In the genomic region with DNA sequence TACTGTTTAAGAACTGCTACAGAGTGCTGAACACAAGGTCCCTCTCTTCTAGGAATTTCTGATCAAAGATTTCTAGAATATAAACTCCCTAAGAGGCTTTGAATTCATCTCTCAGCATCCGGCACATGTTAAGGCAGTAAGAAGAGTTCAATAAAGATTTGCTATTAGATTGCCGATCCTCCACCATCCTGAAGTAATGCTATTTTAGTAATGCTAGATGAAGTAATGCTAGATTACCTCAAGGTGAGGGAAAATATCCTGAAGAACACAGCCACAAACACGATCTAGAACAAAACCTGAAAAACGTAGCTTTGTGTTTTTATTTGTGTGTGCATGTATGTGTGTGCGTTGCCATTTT, we compare ENCODE assay signal across 8 cellular contexts. TPM values are rescaled to one million over a fixed set of nuclear protein-coding genes. Genes with fewer than 3 reads are reported as not detected.
DNase-seq lines count a peak whose midpoint lies in the region; ATAC-seq, FAIRE-seq and TF ChIP-seq lines count a peak whose summit lies in the region.

No MANE protein-coding gene starts in this region.

- intact Hi-C loops in sigmoid colon (cut with DNase I), result loop anchor here (5.0 kb wide), 4 partner anchors 44 to 336 kb away; a partner anchor contains a TSS

- WGBS in sigmoid colon, 2 donors, result 2 to 4% methylated on average over 5 of the region's 5 CpGs

- H3K4me1 ChIP-seq in sigmoid colon, result peaks cover 0 to 61% (median 52%) of the 10 kb centered on the region in 4 donors

- DNase-seq in GM12891 (ENCODE audit: insufficient read length, low spot score) (no peak), fibroblast of the aortic adventitia (ENCODE audit: low read depth) (no peak), sigmoid colon (no peak), SIG-M5 (lab: John Stamatoyannopoulos, UW) (no peak), epidermal melanocyte (ENCODE audit: insufficient read length, low spot score) (no peak)

- peak overlapping the region; percentile 94 for H3K4me3 ChIP-seq in fibroblast of the aortic adventitia (ENCODE audit: low read depth, low read length)
- H3K4me3 ChIP-seq in sigmoid colon, result peak overlapping the region; percentile 72 to 99 (median 81)

- no peak for TF ChIP-seq POLR2A in GM12891 (IDR thresholded peaks at IDR 0.05; ENCODE audit: low read depth, low read length)
- TF ChIP-seq POLR2A in sigmoid colon (IDR thresholded peaks at IDR 0.05), result no peak

- FAIRE-seq in GM12891 (lab: Jason Lieb, UNC), result peak; percentile 33

- peaks cover 7 to 27% (median 13%) of the 10 kb centered on the region in 4 donors for H3K36me3 ChIP-seq in sigmoid colon

- H3K27me3 ChIP-seq in sigmoid colon, result no peaks in the 10 kb centered on the region

- peak overlapping the region; percentile 88 to 94 (median 90) for H3K27ac ChIP-seq in sigmoid colon

- no peaks in the 10 kb centered on the region for H3K9me3 ChIP-seq in sigmoid colon

- TF ChIP-seq EP300 in sigmoid colon (IDR thresholded peaks at IDR 0.05), result no peak

- peak; percentile 0; the same call in 2 of the 3 replicates for ATAC-seq in SK-N-SH treated with all-trans-retinoic acid at 6 μM for 48 hours
- ATAC-seq in GM21786 (IDR thresholded peaks at IDR 0.05; ENCODE audit: unreplicated experiment), result no peak
- no peak for ATAC-seq in GM18520 (IDR thresholded peaks at IDR 0.05; ENCODE audit: unreplicated experiment)

- TF ChIP-seq CTCF in fibroblast of the aortic adventitia (IDR thresholded peaks at IDR 0.05; ENCODE audit: insufficient read depth, low read length) (no peak), sigmoid colon (IDR thresholded peaks at IDR 0.05) (no peak)

TF ChIP-seq in GM12891, 5 proteins besides CTCF, POLR2A, EP300 and RAD21:
- TF ChIP-seq POLR2AphosphoS5 (IDR thresholded peaks at IDR 0.05; ENCODE audit: low read depth, low read length) (peak; percentile 4; the same call in 1 of the 2 replicates), SPI1 (IDR thresholded peaks at IDR 0.05; ENCODE audit: low read depth, low read length) (no peak)

TF ChIP-seq in SK-N-SH treated with all-trans-retinoic acid at 6 μM for 48 hours, 23 proteins besides CTCF, POLR2A, EP300 and RAD21 (continues in another document):
- no peak for TF ChIP-seq ISL1 (CRISPR knock-in tag; IDR thresholded peaks at IDR 0.05)
- TF ChIP-seq ZNF70 (CRISPR knock-in tag; IDR thresholded peaks at IDR 0.05), result no peak
- no peak for TF ChIP-seq ARNTL (CRISPR knock-in tag; IDR thresholded peaks at IDR 0.05; ENCODE audit: borderline replicate concordance, low read depth)
- TF ChIP-seq ESRRG (CRISPR knock-in tag; IDR thresholded peaks at IDR 0.05), result no peak
- TF ChIP-seq, protein P1, sequence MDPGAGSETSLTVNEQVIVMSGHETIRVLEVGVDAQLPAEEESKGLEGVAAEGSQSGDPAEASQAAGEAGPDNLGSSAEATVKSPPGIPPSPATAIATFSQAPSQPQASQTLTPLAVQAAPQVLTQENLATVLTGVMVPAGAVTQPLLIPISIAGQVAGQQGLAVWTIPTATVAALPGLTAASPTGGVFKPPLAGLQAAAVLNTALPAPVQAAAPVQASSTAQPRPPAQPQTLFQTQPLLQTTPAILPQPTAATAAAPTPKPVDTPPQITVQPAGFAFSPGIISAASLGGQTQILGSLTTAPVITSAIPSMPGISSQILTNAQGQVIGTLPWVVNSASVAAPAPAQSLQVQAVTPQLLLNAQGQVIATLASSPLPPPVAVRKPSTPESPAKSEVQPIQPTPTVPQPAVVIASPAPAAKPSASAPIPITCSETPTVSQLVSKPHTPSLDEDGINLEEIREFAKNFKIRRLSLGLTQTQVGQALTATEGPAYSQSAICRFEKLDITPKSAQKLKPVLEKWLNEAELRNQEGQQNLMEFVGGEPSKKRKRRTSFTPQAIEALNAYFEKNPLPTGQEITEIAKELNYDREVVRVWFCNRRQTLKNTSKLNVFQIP (CRISPR knock-in tag; IDR thresholded peaks at IDR 0.05; ENCODE audit: borderline replicate concordance, low read depth), result no peak
- no peak for TF ChIP-seq GLIS3 (CRISPR knock-in tag; IDR thresholded peaks at IDR 0.05)
- no peak for TF ChIP-seq ZNF8 (CRISPR knock-in tag; IDR thresholded peaks at IDR 0.05)
- TF ChIP-seq CSDC2 (CRISPR knock-in tag; IDR thresholded peaks at IDR 0.05), result no peak
- TF ChIP-seq, protein P2, sequence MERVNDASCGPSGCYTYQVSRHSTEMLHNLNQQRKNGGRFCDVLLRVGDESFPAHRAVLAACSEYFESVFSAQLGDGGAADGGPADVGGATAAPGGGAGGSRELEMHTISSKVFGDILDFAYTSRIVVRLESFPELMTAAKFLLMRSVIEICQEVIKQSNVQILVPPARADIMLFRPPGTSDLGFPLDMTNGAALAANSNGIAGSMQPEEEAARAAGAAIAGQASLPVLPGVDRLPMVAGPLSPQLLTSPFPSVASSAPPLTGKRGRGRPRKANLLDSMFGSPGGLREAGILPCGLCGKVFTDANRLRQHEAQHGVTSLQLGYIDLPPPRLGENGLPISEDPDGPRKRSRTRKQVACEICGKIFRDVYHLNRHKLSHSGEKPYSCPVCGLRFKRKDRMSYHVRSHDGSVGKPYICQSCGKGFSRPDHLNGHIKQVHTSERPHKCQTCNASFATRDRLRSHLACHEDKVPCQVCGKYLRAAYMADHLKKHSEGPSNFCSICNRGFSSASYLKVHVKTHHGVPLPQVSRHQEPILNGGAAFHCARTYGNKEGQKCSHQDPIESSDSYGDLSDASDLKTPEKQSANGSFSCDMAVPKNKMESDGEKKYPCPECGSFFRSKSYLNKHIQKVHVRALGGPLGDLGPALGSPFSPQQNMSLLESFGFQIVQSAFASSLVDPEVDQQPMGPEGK (CRISPR knock-in tag; IDR thresholded peaks at IDR 0.05; ENCODE audit: borderline replicate concordance), result no peak
- TF ChIP-seq, protein P3, sequence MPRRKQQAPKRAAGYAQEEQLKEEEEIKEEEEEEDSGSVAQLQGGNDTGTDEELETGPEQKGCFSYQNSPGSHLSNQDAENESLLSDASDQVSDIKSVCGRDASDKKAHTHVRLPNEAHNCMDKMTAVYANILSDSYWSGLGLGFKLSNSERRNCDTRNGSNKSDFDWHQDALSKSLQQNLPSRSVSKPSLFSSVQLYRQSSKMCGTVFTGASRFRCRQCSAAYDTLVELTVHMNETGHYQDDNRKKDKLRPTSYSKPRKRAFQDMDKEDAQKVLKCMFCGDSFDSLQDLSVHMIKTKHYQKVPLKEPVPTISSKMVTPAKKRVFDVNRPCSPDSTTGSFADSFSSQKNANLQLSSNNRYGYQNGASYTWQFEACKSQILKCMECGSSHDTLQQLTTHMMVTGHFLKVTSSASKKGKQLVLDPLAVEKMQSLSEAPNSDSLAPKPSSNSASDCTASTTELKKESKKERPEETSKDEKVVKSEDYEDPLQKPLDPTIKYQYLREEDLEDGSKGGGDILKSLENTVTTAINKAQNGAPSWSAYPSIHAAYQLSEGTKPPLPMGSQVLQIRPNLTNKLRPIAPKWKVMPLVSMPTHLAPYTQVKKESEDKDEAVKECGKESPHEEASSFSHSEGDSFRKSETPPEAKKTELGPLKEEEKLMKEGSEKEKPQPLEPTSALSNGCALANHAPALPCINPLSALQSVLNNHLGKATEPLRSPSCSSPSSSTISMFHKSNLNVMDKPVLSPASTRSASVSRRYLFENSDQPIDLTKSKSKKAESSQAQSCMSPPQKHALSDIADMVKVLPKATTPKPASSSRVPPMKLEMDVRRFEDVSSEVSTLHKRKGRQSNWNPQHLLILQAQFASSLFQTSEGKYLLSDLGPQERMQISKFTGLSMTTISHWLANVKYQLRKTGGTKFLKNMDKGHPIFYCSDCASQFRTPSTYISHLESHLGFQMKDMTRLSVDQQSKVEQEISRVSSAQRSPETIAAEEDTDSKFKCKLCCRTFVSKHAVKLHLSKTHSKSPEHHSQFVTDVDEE (CRISPR knock-in tag; IDR thresholded peaks at IDR 0.05), result no peak
- TF ChIP-seq ZFP30 (CRISPR knock-in tag; IDR thresholded peaks at IDR 0.05), result no peak
- TF ChIP-seq, protein P4, sequence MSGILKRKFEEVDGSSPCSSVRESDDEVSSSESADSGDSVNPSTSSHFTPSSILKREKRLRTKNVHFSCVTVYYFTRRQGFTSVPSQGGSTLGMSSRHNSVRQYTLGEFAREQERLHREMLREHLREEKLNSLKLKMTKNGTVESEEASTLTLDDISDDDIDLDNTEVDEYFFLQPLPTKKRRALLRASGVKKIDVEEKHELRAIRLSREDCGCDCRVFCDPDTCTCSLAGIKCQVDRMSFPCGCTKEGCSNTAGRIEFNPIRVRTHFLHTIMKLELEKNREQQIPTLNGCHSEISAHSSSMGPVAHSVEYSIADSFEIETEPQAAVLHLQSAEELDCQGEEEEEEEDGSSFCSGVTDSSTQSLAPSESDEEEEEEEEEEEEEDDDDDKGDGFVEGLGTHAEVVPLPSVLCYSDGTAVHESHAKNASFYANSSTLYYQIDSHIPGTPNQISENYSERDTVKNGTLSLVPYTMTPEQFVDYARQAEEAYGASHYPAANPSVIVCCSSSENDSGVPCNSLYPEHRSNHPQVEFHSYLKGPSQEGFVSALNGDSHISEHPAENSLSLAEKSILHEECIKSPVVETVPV (CRISPR knock-in tag; IDR thresholded peaks at IDR 0.05), result no peak
- TF ChIP-seq, protein P5, sequence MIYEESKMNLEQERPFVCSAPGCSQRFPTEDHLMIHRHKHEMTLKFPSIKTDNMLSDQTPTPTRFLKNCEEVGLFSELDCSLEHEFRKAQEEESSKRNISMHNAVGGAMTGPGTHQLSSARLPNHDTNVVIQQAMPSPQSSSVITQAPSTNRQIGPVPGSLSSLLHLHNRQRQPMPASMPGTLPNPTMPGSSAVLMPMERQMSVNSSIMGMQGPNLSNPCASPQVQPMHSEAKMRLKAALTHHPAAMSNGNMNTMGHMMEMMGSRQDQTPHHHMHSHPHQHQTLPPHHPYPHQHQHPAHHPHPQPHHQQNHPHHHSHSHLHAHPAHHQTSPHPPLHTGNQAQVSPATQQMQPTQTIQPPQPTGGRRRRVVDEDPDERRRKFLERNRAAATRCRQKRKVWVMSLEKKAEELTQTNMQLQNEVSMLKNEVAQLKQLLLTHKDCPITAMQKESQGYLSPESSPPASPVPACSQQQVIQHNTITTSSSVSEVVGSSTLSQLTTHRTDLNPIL (CRISPR knock-in tag; IDR thresholded peaks at IDR 0.05; ENCODE audit: low read depth), result no peak
- no peak for TF ChIP-seq SNAI2 (CRISPR knock-in tag; IDR thresholded peaks at IDR 0.05)
- no peak for TF ChIP-seq ZFP3 (CRISPR knock-in tag; IDR thresholded peaks at IDR 0.05)

RNA-seq across cellular contexts. Expression of a gene that starts 0.9 kb away (rescaled TPM):
- 246 TPM for polyA plus RNA-seq in GM12891 (2012; ENCODE audit: low read depth, missing spikeins)
- 77.4 and 415 TPM in 2 replicates for total RNA-seq in fibroblast of the aortic adventitia (ENCODE audit: low replicate concordance)
- 100 to 1,000 TPM; 155 to 227 (median 181) TPM for total RNA-seq in sigmoid colon
- polyA plus RNA-seq in sigmoid colon, result 1,000 to 10,000 TPM in 2 of 3 donors, 100 to 1,000 TPM in 1; 696 to 1,674 (median 1,233) TPM

RNA-seq across cellular contexts. Expression of a gene that starts 13.4 kb away (rescaled TPM):
- polyA plus RNA-seq in GM12891 (2012; ENCODE audit: low read depth, missing spikeins), result 362 TPM
- total RNA-seq in fibroblast of the aortic adventitia (ENCODE audit: low replicate concordance) (251 and 733 TPM in 2 replicates), sigmoid colon (100 to 1,000 TPM; 165 to 208 (median 186) TPM)
- polyA plus RNA-seq in sigmoid colon, result 1,000 to 10,000 TPM in 1 of 3 donors, 100 to 1,000 TPM in 2; 558 to 1,173 (median 876) TPM

RNA-seq across cellular contexts. Expression of a gene that starts 41.2 kb away (rescaled TPM):
- polyA plus RNA-seq in GM12891 (2012; ENCODE audit: low read depth, missing spikeins), result 0.86 TPM
- 0.90 and 7.5 TPM in 2 replicates for total RNA-seq in fibroblast of the aortic adventitia (ENCODE audit: low replicate concordance)
- 10 to 100 TPM; 17.3 to 37.7 (median 22.1) TPM for total RNA-seq in sigmoid colon
- 10 to 100 TPM in 1 of 3 donors, 1 to 10 TPM in 2; 3.3 to 11.1 (median 5.4) TPM for polyA plus RNA-seq in sigmoid colon
